ENCODE assay signal across 1 cellular context in genomic region chr17:65657251-65657828, GRCh38.
TF ChIP-seq lines count a peak whose summit lies in the region.

No MANE protein-coding gene starts in this region.

TF ChIP-seq in GM12878, 131 proteins besides CTCF, POLR2A, EP300 and RAD21 (continued from another document):
- TF ChIP-seq ZNF592 (IDR thresholded peaks at IDR 0.05) (no peak), CHD4 (IDR thresholded peaks at IDR 0.05) (no peak), BCL3 (IDR thresholded peaks at IDR 0.05; ENCODE audit: borderline replicate concordance, insufficient read depth, low read depth, low read length, poor library complexity, severe bottlenecking) (no peak), SREBF1 (IDR thresholded peaks at IDR 0.05; ENCODE audit: low read length) (no peak), GABPA (IDR thresholded peaks at IDR 0.05; ENCODE audit: low read depth) (no peak), ZNF24 (IDR thresholded peaks at IDR 0.05) (no peak), SMAD1 (IDR thresholded peaks at IDR 0.05; ENCODE audit: low read depth, partially characterized antibody) (no peak), ZBED1 (IDR thresholded peaks at IDR 0.05; ENCODE audit: borderline replicate concordance) (no peak), RELB (IDR thresholded peaks at IDR 0.05; ENCODE audit: low read depth) (peak; percentile 55; the same call in 1 of the 2 replicates), PRDM15 (CRISPR knock-in tag; IDR thresholded peaks at IDR 0.05) (no peak), IRF3 (IDR thresholded peaks at IDR 0.05) (no peak), IKZF2 (IDR thresholded peaks at IDR 0.05) (peak; percentile 41 to 47)
